Comparison of ENCODE assay signal across 8 cellular contexts in the genomic region with DNA sequence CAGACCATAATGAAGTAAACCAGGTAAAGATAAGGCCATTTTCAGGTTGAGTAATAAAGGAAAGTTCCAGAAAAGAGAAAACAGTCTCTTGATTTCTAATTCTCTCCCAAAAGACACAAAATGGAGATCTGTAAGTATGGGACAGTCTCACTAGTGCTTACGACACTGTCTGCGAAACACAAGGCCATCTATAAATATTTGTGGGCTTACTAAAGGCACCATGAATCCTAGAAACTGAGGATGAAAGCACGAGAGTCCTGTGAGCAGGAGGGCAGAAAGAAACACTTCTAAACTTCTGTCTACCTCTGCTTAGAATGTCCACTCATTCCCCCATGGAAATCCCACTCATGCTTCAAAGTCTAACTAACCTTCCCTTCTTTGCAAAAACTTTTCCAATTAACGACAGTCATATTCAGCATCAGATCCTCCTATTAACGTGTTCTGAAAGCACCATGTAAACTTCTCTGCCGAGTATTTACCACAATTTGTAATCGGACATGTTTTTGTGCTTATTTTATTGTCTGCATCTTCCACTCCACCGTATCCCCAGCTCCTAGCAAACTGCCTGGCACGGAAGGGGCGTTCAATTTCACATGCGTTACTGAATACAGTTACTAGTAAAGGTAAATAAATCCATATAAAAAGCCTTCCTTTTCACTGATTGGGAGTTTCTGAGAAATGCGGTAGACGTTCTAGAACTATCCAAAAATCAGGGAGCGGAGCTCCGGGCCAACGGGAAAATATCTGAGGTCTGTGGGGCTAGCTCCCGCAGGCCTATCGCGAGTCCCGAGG. TPM values are rescaled to one million over a fixed set of nuclear protein-coding genes. Genes with fewer than 3 reads are reported as not detected.
DNase-seq lines count a peak whose midpoint lies in the region; ATAC-seq and TF ChIP-seq lines count a peak whose summit lies in the region.

No MANE protein-coding gene starts in this region.

- peaks cover 16% of the 10 kb centered on the region for H3K4me1 Mint-ChIP-seq in activated naive CD8-positive, alpha-beta T cell treated with anti-CD3 and anti-CD28 coated beads, Interleukin-2, amount 50 U/mL, for 24 hours

- no peaks in the 10 kb centered on the region for H4K20me1 ChIP-seq in Karpas-422 (ENCODE audit: insufficient read depth, low read depth, low read length)

- ATAC-seq in activated naive CD8-positive, alpha-beta T cell treated with anti-CD3 and anti-CD28 coated beads, Interleukin-2, amount 50 U/mL, for 24 hours, result no peak
- no peak for ATAC-seq in HG02642 (IDR thresholded peaks at IDR 0.05; ENCODE audit: poor library complexity, unreplicated experiment)

- H3K9ac ChIP-seq in Karpas-422 (ENCODE audit: low read length) (peak overlapping the region; percentile 60), duodenal mucosa (ENCODE audit: low read depth in 1 of 2, low read length in 2 of 2) (peak overlapping the region; percentile 77 to 85)

- H3K4me3 Mint-ChIP-seq in activated naive CD8-positive, alpha-beta T cell treated with anti-CD3 and anti-CD28 coated beads, Interleukin-2, amount 50 U/mL, for 24 hours, result no peak overlapping the region

- peaks cover 4% of the 10 kb centered on the region for H3K36me3 Mint-ChIP-seq in activated naive CD8-positive, alpha-beta T cell treated with anti-CD3 and anti-CD28 coated beads, Interleukin-2, amount 50 U/mL, for 24 hours (ENCODE audit: low read depth)

- DNase-seq in NOMO-1 treated with DMSO at 0.1 percent for 48 hours (lab: John Stamatoyannopoulos, UW; ENCODE audit: unreplicated experiment), result peak; percentile 29
- no peak for DNase-seq in NOMO-1 treated with dmso at 0.1 percent for 144 hours (lab: John Stamatoyannopoulos, UW; ENCODE audit: unreplicated experiment)
- DNase-seq in Karpas-422, result peak; percentile 44
- no peak for DNase-seq in NCI-H187 (lab: John Stamatoyannopoulos, UW)
- DNase-seq in activated naive CD8-positive, alpha-beta T cell treated with anti-CD3 and anti-CD28 coated beads, Interleukin-2, amount 50 U/mL, for 24 hours, result no peak

- H3K27me3 Mint-ChIP-seq in activated naive CD8-positive, alpha-beta T cell treated with anti-CD3 and anti-CD28 coated beads, Interleukin-2, amount 50 U/mL, for 24 hours, result no peaks in the 10 kb centered on the region

- peaks cover 24% of the 10 kb centered on the region for H3K79me2 ChIP-seq in Karpas-422 (ENCODE audit: low read length)

- H3K27me3 ChIP-seq in Karpas-422 (ENCODE audit: low read length), result no peaks in the 10 kb centered on the region
- H3K27me3 ChIP-seq in duodenal mucosa (ENCODE audit: control insufficient read depth in 1 of 2, insufficient read depth in 2 of 2, low read length in 2 of 2), result no peaks in the 10 kb centered on the region
- no peaks in the 10 kb centered on the region for H3K27me3 ChIP-seq in neutrophil

- peak overlapping the region; percentile 25 for H3K27ac ChIP-seq in Karpas-422 (ENCODE audit: low read length)
- H3K27ac ChIP-seq in duodenal mucosa (ENCODE audit: low read depth, low read length), result peak overlapping the region; percentile 81
- peak overlapping the region; percentile 83 for H3K27ac ChIP-seq in neutrophil

- TF ChIP-seq CTCF in neutrophil (IDR thresholded peaks at IDR 0.05), result no peak

- H3K27ac Mint-ChIP-seq in activated naive CD8-positive, alpha-beta T cell treated with anti-CD3 and anti-CD28 coated beads, Interleukin-2, amount 50 U/mL, for 24 hours, result no peak overlapping the region

- H3K9me3 Mint-ChIP-seq in activated naive CD8-positive, alpha-beta T cell treated with anti-CD3 and anti-CD28 coated beads, Interleukin-2, amount 50 U/mL, for 24 hours, result no peaks in the 10 kb centered on the region

- H3K4me3 ChIP-seq in Karpas-422 (ENCODE audit: low read length), result peak overlapping the region; percentile 65
- peak overlapping the region; percentile 80 to 88 for H3K4me3 ChIP-seq in duodenal mucosa (ENCODE audit: low read depth in 1 of 2, low read length in 2 of 2)
- peak overlapping the region; percentile 70 to 71 for H3K4me3 ChIP-seq in neutrophil (ENCODE audit: low read depth in 1 of 2, low read length in 1 of 2)

- H2AFZ ChIP-seq in Karpas-422 (ENCODE audit: low read length), result no peak overlapping the region; the same call in 1 of the 2 replicates

- H3K4me1 ChIP-seq in Karpas-422 (ENCODE audit: low read length) (peaks cover 9% of the 10 kb centered on the region), duodenal mucosa (ENCODE audit: control insufficient read depth in 1 of 2, insufficient read depth in 2 of 2, low read length in 2 of 2) (peaks cover 0 to 5% of the 10 kb centered on the region in 2 donors), neutrophil (ENCODE audit: control insufficient read depth in 1 of 2, insufficient read depth in 1 of 2, low read depth in 1 of 2, low read length in 1 of 2) (peaks cover 13 to 17% of the 10 kb centered on the region in 2 experiments)

- peaks cover 4% of the 10 kb centered on the region; the same call in 1 of the 2 replicates for H3K36me3 ChIP-seq in Karpas-422 (ENCODE audit: insufficient read depth, low read length)
- H3K36me3 ChIP-seq in duodenal mucosa (ENCODE audit: control insufficient read depth in 1 of 2, insufficient read depth in 2 of 2, low read length in 2 of 2), result peaks cover 0 to 17% of the 10 kb centered on the region in 2 donors
- H3K36me3 ChIP-seq in neutrophil, result peaks cover 16% of the 10 kb centered on the region

- H3K9me3 ChIP-seq in Karpas-422 (ENCODE audit: low read length) (no peaks in the 10 kb centered on the region), duodenal mucosa (ENCODE audit: control insufficient read depth in 1 of 2, low read length in 2 of 2) (no peaks in the 10 kb centered on the region), neutrophil (no peaks in the 10 kb centered on the region)

- H3K4me2 ChIP-seq in Karpas-422 (ENCODE audit: low read depth, low read length, poor library complexity, severe bottlenecking), result peak overlapping the region; percentile 52

- no peaks in the 10 kb centered on the region for H3K9me2 ChIP-seq in Karpas-422 (replicated peaks; ENCODE audit: insufficient read depth, low read length)

RNA-seq across cellular contexts. Expression of a gene that starts 0.7 kb away (rescaled TPM):
- total RNA-seq in Karpas-422 (2014; rRNA removed; shearing (Covaris generic); ENCODE audit: low replicate concordance), result 46.1 and 60.8 TPM in 2 replicates

RNA-seq across cellular contexts. Expression of a gene that starts 0.9 kb away (rescaled TPM):
- total RNA-seq in Karpas-422 (2014; rRNA removed; shearing (Covaris generic); ENCODE audit: low replicate concordance), result 11.5 and 13.2 TPM in 2 replicates

RNA-seq across cellular contexts. Expression of a gene that starts 45.8 kb away (rescaled TPM):
- total RNA-seq in Karpas-422 (2014; rRNA removed; shearing (Covaris generic); ENCODE audit: low replicate concordance), result not detected in 2 replicates

Comparison
In these comparisons a context has a peak if more than half of its experiments do, and no peak if none do; other contexts are left out.
1. DNase-seq: peak in NOMO-1 treated with DMSO at 0.1 percent for 48 hours (single experiment) and Karpas-422 (single experiment); none in NOMO-1 treated with dmso at 0.1 percent for 144 hours (single experiment), NCI-H187 (0 of 2) and activated naive CD8-positive, alpha-beta T cell treated with anti-CD3 and anti-CD28 coated beads, Interleukin-2, amount 50 U/mL, for 24 hours (single experiment).
2. H3K27ac ChIP-seq: peak in every context shown above with its lines; median percentile 83 in neutrophil; 81 in duodenal mucosa; 25 in Karpas-422.
3. Peak in every context shown above with its lines, with median percentiles within 50 percentile points of each other: H3K4me3 ChIP-seq.